9 cellular contexts compared by ENCODE assay signal in the genomic region with DNA sequence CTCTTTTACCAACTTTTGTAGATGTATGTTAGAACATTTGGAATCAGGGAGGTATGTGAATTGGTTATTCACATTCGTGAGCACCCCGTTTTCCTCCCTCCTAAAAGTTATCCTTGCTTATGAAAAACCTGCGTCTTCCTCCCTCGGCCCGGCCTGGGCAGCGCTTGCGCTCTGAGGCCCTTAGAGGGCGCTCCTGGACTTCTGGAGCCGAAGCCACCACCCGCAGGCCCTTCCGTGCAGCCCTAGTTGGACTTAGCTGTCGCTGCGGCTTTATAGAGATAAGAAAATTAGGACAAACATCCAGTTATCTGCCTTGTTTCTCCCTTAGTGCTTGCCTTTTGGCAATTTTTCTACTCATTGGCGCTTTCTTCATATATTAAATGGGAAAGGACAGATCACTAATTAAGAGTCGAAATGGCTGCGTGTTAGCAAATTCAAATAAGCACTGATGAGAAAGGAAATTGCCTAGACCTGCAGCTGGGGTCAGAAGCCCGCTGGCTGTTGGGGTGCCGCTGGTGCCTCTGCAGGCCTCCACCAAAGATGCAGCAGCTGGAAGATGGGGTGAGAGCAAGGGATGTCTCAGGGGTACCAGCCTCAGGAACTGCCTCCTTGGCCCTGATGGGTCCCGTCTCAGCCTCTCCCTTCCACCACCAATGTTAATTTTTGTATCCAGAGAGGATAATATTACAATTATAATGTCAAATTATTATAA. TPM values are rescaled to one million over a fixed set of nuclear protein-coding genes. Genes with fewer than 3 reads are reported as not detected.
A peak's percentile ranks its signal among the peaks of the same experiment; 100 is the strongest.
DNase-seq lines count a peak whose midpoint lies in the region; ATAC-seq and TF ChIP-seq lines count a peak whose summit lies in the region.
"Had no signal": no experiment of that assay in that cellular context is flagged by ENCODE, and none has a peak within 500 bp of the region (broad histone marks: within the 10 kb centered on the region; RNA-seq: fewer than 3 reads in every experiment).

No MANE protein-coding gene starts in this region.

- H3K36me3 Mint-ChIP-seq in CD4-positive, CD25-positive, alpha-beta regulatory T cell, result no peaks in the 10 kb centered on the region
- H3K36me3 Mint-ChIP-seq in activated T-cell treated with anti-CD3 and anti-CD28 coated beads, Interleukin-2, amount 50 U/mL, for 24 hours (ENCODE audit: low read depth), result no peaks in the 10 kb centered on the region
- no peaks in the 10 kb centered on the region for H3K36me3 Mint-ChIP-seq in natural killer cell treated with Interleukin-12 subunit alpha and Interleukin-12 subunit beta and Interleukin-15 and Interleukin-18, amount 100 ng/mL, for 72 hours

- DNase-seq in CD4-positive, CD25-positive, alpha-beta regulatory T cell, result peak; percentile 35 to 79 (median 57)
- DNase-seq in HT1080 (ENCODE audit: low read depth) (peak; percentile 53), OCI-M2 (lab: John Stamatoyannopoulos, UW; ENCODE audit: unreplicated experiment) (peak; percentile 25), esophagus muscularis mucosa (ENCODE audit: extremely low spot score) (peak; percentile 47), stromal cell of bone marrow (ENCODE audit: low read depth) (peak; percentile 56)
- DNase-seq in activated T-cell treated with anti-CD3 and anti-CD28 coated beads, Interleukin-2, amount 50 U/mL, for 24 hours, result peak; percentile 79
- peak; percentile 70 for DNase-seq in natural killer cell treated with Interleukin-12 subunit alpha and Interleukin-12 subunit beta and Interleukin-15 and Interleukin-18, amount 100 ng/mL, for 72 hours (ENCODE audit: low spot score)

- peak overlapping the region in 2 of 4 donors; percentile 0 to 17 for H3K4me3 Mint-ChIP-seq in CD4-positive, CD25-positive, alpha-beta regulatory T cell
- no peak overlapping the region for H3K4me3 Mint-ChIP-seq in activated T-cell treated with anti-CD3 and anti-CD28 coated beads, Interleukin-2, amount 50 U/mL, for 24 hours
- H3K4me3 Mint-ChIP-seq in natural killer cell treated with Interleukin-12 subunit alpha and Interleukin-12 subunit beta and Interleukin-15 and Interleukin-18, amount 100 ng/mL, for 72 hours, result no peak overlapping the region

- H3K4me3 ChIP-seq in CD4-positive, CD25-positive, alpha-beta regulatory T cell (ENCODE audit: low read depth, low read length), result peak overlapping the region; percentile 53
- H3K4me3 ChIP-seq in esophagus muscularis mucosa, result peak overlapping the region in 1 of 4 donors; percentile 7

- no peaks in the 10 kb centered on the region for H3K36me3 ChIP-seq in CD4-positive, CD25-positive, alpha-beta regulatory T cell (ENCODE audit: control insufficient read depth, insufficient read depth, low read length)
- H3K36me3 ChIP-seq in esophagus muscularis mucosa, result no peaks in the 10 kb centered on the region

- WGBS in esophagus muscularis mucosa, result 17% methylated on average over 19 of the region's 19 CpGs

- H3K9me3 ChIP-seq in CD4-positive, CD25-positive, alpha-beta regulatory T cell (ENCODE audit: control insufficient read depth in 2 of 2, low read length in 2 of 2), result no peaks in the 10 kb centered on the region
- H3K9me3 ChIP-seq in esophagus muscularis mucosa, result no peaks in the 10 kb centered on the region

- H3K27me3 ChIP-seq in CD4-positive, CD25-positive, alpha-beta regulatory T cell (ENCODE audit: control insufficient read depth, insufficient read depth, low read length), result peaks cover 41% of the 10 kb centered on the region
- peaks cover 0 to 47% (median 2%) of the 10 kb centered on the region in 4 donors for H3K27me3 ChIP-seq in esophagus muscularis mucosa

- no peak for TF ChIP-seq POLR2A in esophagus muscularis mucosa (IDR thresholded peaks at IDR 0.05; ENCODE audit: low read depth)

- peaks cover 0 to 15% (median 7%) of the 10 kb centered on the region in 4 donors for H3K4me1 Mint-ChIP-seq in CD4-positive, CD25-positive, alpha-beta regulatory T cell
- peaks cover 11% of the 10 kb centered on the region for H3K4me1 Mint-ChIP-seq in activated T-cell treated with anti-CD3 and anti-CD28 coated beads, Interleukin-2, amount 50 U/mL, for 24 hours (ENCODE audit: low read depth)
- H3K4me1 Mint-ChIP-seq in natural killer cell treated with Interleukin-12 subunit alpha and Interleukin-12 subunit beta and Interleukin-15 and Interleukin-18, amount 100 ng/mL, for 72 hours (ENCODE audit: low read depth in 2 of 2), result peaks cover 0 to 7% of the 10 kb centered on the region in 2 donors

- no peaks in the 10 kb centered on the region for H3K9me3 Mint-ChIP-seq in CD4-positive, CD25-positive, alpha-beta regulatory T cell
- H3K9me3 Mint-ChIP-seq in activated T-cell treated with anti-CD3 and anti-CD28 coated beads, Interleukin-2, amount 50 U/mL, for 24 hours, result no peaks in the 10 kb centered on the region
- no peaks in the 10 kb centered on the region for H3K9me3 Mint-ChIP-seq in natural killer cell treated with Interleukin-12 subunit alpha and Interleukin-12 subunit beta and Interleukin-15 and Interleukin-18, amount 100 ng/mL, for 72 hours

- H3K27me3 Mint-ChIP-seq in CD4-positive, CD25-positive, alpha-beta regulatory T cell, result peaks cover 66% of the 10 kb centered on the region
- H3K27me3 Mint-ChIP-seq in activated T-cell treated with anti-CD3 and anti-CD28 coated beads, Interleukin-2, amount 50 U/mL, for 24 hours, result peaks cover 49% of the 10 kb centered on the region
- H3K27me3 Mint-ChIP-seq in natural killer cell treated with Interleukin-12 subunit alpha and Interleukin-12 subunit beta and Interleukin-15 and Interleukin-18, amount 100 ng/mL, for 72 hours, result peaks cover 37 to 51% of the 10 kb centered on the region in 2 donors

- TF ChIP-seq CTCF in esophagus muscularis mucosa (IDR thresholded peaks at IDR 0.05), result peak; percentile 85 to 96 (median 90)

- no peak for TF ChIP-seq EP300 in esophagus muscularis mucosa (IDR thresholded peaks at IDR 0.05)

- intact Hi-C loops in esophagus muscularis mucosa (cut with DNase I), result loop anchor here (2.0 kb wide), 1 partner anchor 480 kb away; no protein-coding TSS in a partner anchor

- H3K27ac ChIP-seq in CD4-positive, CD25-positive, alpha-beta regulatory T cell (ENCODE audit: insufficient read depth, low read length, poor library complexity, severe bottlenecking), result no peak overlapping the region
- H3K27ac ChIP-seq in esophagus muscularis mucosa (replicated peaks in 1 of 4), result no peak overlapping the region

- H3K27ac Mint-ChIP-seq in CD4-positive, CD25-positive, alpha-beta regulatory T cell, result no peak overlapping the region
- H3K27ac Mint-ChIP-seq in activated T-cell treated with anti-CD3 and anti-CD28 coated beads, Interleukin-2, amount 50 U/mL, for 24 hours, result no peak overlapping the region
- H3K27ac Mint-ChIP-seq in natural killer cell treated with Interleukin-12 subunit alpha and Interleukin-12 subunit beta and Interleukin-15 and Interleukin-18, amount 100 ng/mL, for 72 hours, result no peak overlapping the region

- peaks cover 9% of the 10 kb centered on the region for H3K4me1 ChIP-seq in CD4-positive, CD25-positive, alpha-beta regulatory T cell (ENCODE audit: control insufficient read depth, insufficient read depth, low read length, poor library complexity, severe bottlenecking)
- H3K4me1 ChIP-seq in esophagus muscularis mucosa, result peaks cover 6 to 45% (median 32%) of the 10 kb centered on the region in 4 donors

- peak; percentile 75 to 81 for ATAC-seq in CD4-positive, CD25-positive, alpha-beta regulatory T cell (ENCODE audit: low read depth in 2 of 2)
- peak; percentile 81 for ATAC-seq in GM19372 (IDR thresholded peaks at IDR 0.05; ENCODE audit: low read depth, unreplicated experiment)
- ATAC-seq in natural killer cell treated with Interleukin-12 subunit alpha and Interleukin-12 subunit beta and Interleukin-15 and Interleukin-18, amount 100 ng/mL, for 72 hours, result peak; percentile 77 to 85

RNA-seq across cellular contexts. Expression of gene FNDC1, which starts 5.2 kb away (rescaled TPM):
- total RNA-seq in CD4-positive, CD25-positive, alpha-beta regulatory T cell, result not detected
- under 1 TPM in 1 of 4 donors, not detected in 3; 0.17 TPM for polyA plus RNA-seq in CD4-positive, CD25-positive, alpha-beta regulatory T cell
- total RNA-seq in HT1080 (2014; rRNA removed; shearing (Covaris generic)), result not detected in 2 replicates
- polyA plus RNA-seq in HT1080 (2015; cell fraction: cytosol; rRNA removed), result 0.05 TPM in 1 of 2 replicates, not detected in the other
- 0.10 and 0.33 TPM in 2 replicates for polyA plus RNA-seq in HT1080 (2015; cell fraction: nucleus; rRNA removed)
- 10 to 100 TPM in 1 of 4 donors, 1 to 10 TPM in 2, under 1 TPM in 1; 0.84 to 11.2 (median 2.7) TPM for total RNA-seq in esophagus muscularis mucosa
- not detected for total RNA-seq in natural killer cell treated with Interleukin-12 subunit alpha and Interleukin-12 subunit beta and Interleukin-15 and Interleukin-18, amount 100 ng/mL, for 72 hours
- total RNA-seq: T-helper 1 cell treated with Interleukin-12 subunit alpha and Interleukin-12 subunit beta and Interleukin-4 antibody, amounts not matched to agents 30 ng/mL and 1 ng/mL, for 36 hours had no signal

Comparison
In these comparisons a context has a peak if more than half of its experiments do, and no peak if none do; other contexts are left out.
1. DNase-seq: peak in every context shown above with its lines; median percentile 79 in activated T-cell treated with anti-CD3 and anti-CD28 coated beads, Interleukin-2, amount 50 U/mL, for 24 hours; 70 in natural killer cell treated with Interleukin-12 subunit alpha and Interleukin-12 subunit beta and Interleukin-15 and Interleukin-18, amount 100 ng/mL, for 72 hours; 57 in CD4-positive, CD25-positive, alpha-beta regulatory T cell; 56 in stromal cell of bone marrow; 53 in HT1080; 47 in esophagus muscularis mucosa; 25 in OCI-M2.